Comparison of ENCODE assay signal across 14 cellular contexts in the genomic region with DNA sequence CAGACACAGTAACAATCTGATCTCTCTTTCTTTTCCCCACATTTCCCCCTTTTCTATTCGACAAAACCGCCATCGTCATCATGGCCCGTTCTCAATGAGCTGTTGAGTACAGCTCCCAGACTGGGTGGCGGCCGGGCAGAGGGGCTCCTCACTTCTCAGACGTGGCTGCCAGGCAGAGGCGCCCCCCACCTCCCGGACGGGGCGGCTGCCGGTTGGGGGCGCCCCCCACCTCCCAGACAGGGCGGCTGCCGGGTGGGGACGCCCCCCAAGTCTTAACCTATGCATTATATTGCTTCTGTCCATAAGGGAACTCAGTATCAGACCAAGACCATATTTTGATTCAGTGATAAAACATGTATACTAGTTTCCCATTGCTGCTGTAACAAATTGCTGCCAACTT. TPM values are rescaled to one million over a fixed set of nuclear protein-coding genes. Genes with fewer than 3 reads are reported as not detected.
"Had no signal": no experiment of that assay in that cellular context is flagged by ENCODE, and none has a peak within 500 bp of the region (broad histone marks: within the 10 kb centered on the region; RNA-seq: fewer than 3 reads in every experiment).

No MANE protein-coding gene starts in this region.

RNA-seq across cellular contexts. Expression of a gene that starts 5.8 kb away (rescaled TPM):
- total RNA-seq: stomach, subcutaneous adipose tissue, suprapubic skin, temporal lobe, thoracic aorta, thyroid gland, tibial nerve, transverse colon, upper lobe of left lung, upper lobe of right lung, ureter, urinary bladder, uterus, vagina had no signal
